In genomic region chr3:172184106-172184822, GRCh38 we compare ENCODE assay signal across 25 cellular contexts.
"Had no signal": no experiment of that assay in that cellular context is flagged by ENCODE, and none has a peak within 500 bp of the region (broad histone marks: within the 10 kb centered on the region; RNA-seq: fewer than 3 reads in every experiment).

No MANE protein-coding gene starts in this region.

- H3K4me3 ChIP-seq: colonic mucosa, lung, prostate gland, skin epidermis, upper lobe of right lung had no signal

- H3K4me3 Mint-ChIP-seq: activated CD4-positive, alpha-beta memory T cell treated with anti-CD3 and anti-CD28 coated beads, Interleukin-2, amount 10 ng/mL, durations not matched to agents 7 days and 5 days; activated naive CD8-positive, alpha-beta T cell treated with anti-CD3 and anti-CD28 coated beads, Interleukin-2, amount 10 ng/mL, durations not matched to agents 7 days and 5 days; brain; mesothelial cell of epicardium; T-helper 2 cell treated with Interferon-gamma antibody and Interleukin-4, amounts not matched to agents 5 μg/mL and 100 μg/mL, for 36 hours had no signal

- H3K27me3 Mint-ChIP-seq: activated CD4-positive, alpha-beta memory T cell treated with anti-CD3 and anti-CD28 coated beads, Interleukin-2, amount 10 ng/mL, durations not matched to agents 7 days and 5 days; activated naive CD8-positive, alpha-beta T cell treated with anti-CD3 and anti-CD28 coated beads, Interleukin-2, amount 10 ng/mL, durations not matched to agents 7 days and 5 days; brain had no signal

- H3K4me1 ChIP-seq: colonic mucosa, prostate gland had no signal

- H3K36me3 Mint-ChIP-seq: brain had no signal

- H3K27ac Mint-ChIP-seq: activated CD4-positive, alpha-beta memory T cell treated with anti-CD3 and anti-CD28 coated beads, Interleukin-2, amount 10 ng/mL, durations not matched to agents 7 days and 5 days; activated naive CD8-positive, alpha-beta T cell treated with anti-CD3 and anti-CD28 coated beads, Interleukin-2, amount 10 ng/mL, durations not matched to agents 7 days and 5 days; brain; mesothelial cell of epicardium; T-helper 2 cell treated with Interferon-gamma antibody and Interleukin-4, amounts not matched to agents 5 μg/mL and 100 μg/mL, for 36 hours had no signal

- H3K9me3 ChIP-seq: colonic mucosa, prostate gland, SK-N-SH, upper lobe of right lung had no signal

- FAIRE-seq: keratinocyte, TTC549 had no signal

- H3K27ac ChIP-seq: colonic mucosa, prostate gland, skin epidermis, upper lobe of right lung had no signal

- H3K36me3 ChIP-seq: colonic mucosa, prostate gland, upper lobe of right lung had no signal

- H3K9me3 Mint-ChIP-seq: activated CD4-positive, alpha-beta memory T cell treated with anti-CD3 and anti-CD28 coated beads, Interleukin-2, amount 10 ng/mL, durations not matched to agents 7 days and 5 days; activated naive CD8-positive, alpha-beta T cell treated with anti-CD3 and anti-CD28 coated beads, Interleukin-2, amount 10 ng/mL, durations not matched to agents 7 days and 5 days; brain; mesothelial cell of epicardium; T-helper 2 cell treated with Interferon-gamma antibody and Interleukin-4, amounts not matched to agents 5 μg/mL and 100 μg/mL, for 36 hours had no signal

- DNase-seq: activated CD4-positive, alpha-beta memory T cell treated with anti-CD3 and anti-CD28 coated beads, Interleukin-2, amount 10 ng/mL, durations not matched to agents 7 days and 5 days; activated CD4-positive, alpha-beta T cell treated with anti-CD3 and anti-CD28 coated beads for 4 hours; activated effector memory CD4-positive, alpha-beta T cell treated with anti-CD3 and anti-CD28 coated beads, Interleukin-2, amount 50 U/mL, for 16 hours; activated naive CD8-positive, alpha-beta T cell treated with anti-CD3 and anti-CD28 coated beads, Interleukin-2, amount 10 ng/mL, durations not matched to agents 7 days and 5 days; activated T-cell treated with anti-CD3 and anti-CD28 coated beads, Interleukin-2, amount 50 U/mL, for 48 hours; anterior cingulate cortex; central memory CD4-positive, alpha-beta T cell; colonic mucosa; erythroblast; foreskin melanocyte; glutamatergic neuron; hippocampal formation; right cardiac atrium; SK-N-SH; stimulated activated CD4-positive, alpha-beta T cell treated with anti-CD3 and anti-CD28 coated beads, Interleukin-15, amount 100 ng/mL, for 24 hours; stimulated activated CD4-positive, alpha-beta T cell treated with anti-CD3 and anti-CD28 coated beads, Interleukin-2, amount 100 ng/mL, for 48 hours; upper lobe of right lung had no signal

- ATAC-seq: right cardiac atrium, upper lobe of right lung had no signal
